In the genomic region with DNA sequence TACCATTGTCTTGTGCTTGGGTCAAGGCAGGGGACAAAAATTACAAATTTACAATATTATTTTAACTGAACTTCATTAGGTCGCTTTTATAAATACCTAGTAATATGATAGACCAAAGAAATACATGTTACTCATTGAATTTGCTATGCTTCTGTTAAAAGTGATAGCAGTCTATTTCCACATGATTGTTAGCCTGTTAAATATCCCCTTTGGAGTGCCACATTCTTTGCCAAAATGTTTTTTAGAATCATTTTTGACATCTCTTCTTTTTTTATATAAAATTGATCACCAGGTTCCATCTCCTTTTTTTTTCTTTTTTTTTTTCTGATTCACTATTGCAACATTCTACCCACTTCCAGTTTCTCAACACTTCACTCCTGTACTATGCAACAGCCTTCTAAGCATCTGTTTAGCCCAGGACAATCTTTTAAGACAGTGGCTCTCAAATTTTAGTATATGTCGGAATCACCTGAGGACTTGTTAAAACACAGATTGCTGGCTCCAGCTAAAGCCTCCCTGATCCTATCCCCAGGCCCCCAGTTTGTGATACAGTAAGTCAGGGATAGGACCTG, we compare ENCODE assay signal across 20 cellular contexts. TPM values are rescaled to one million over a fixed set of nuclear protein-coding genes. Genes with fewer than 3 reads are reported as not detected.
A peak's percentile ranks its signal among the peaks of the same experiment; 100 is the strongest.
DNase-seq lines count a peak whose midpoint lies in the region; ATAC-seq and TF ChIP-seq lines count a peak whose summit lies in the region.
"Had no signal": no experiment of that assay in that cellular context is flagged by ENCODE, and none has a peak within 500 bp of the region (broad histone marks: within the 10 kb centered on the region; RNA-seq: fewer than 3 reads in every experiment).

No MANE protein-coding gene starts in this region.

- H3K9me3 Mint-ChIP-seq in GM23338 (no peaks in the 10 kb centered on the region), WTC11 (no peaks in the 10 kb centered on the region)
- H3K9me3 Mint-ChIP-seq in activated T-cell treated with anti-CD3 and anti-CD28 coated beads, Interleukin-2, amount 50 U/mL, for 4 hours: no peaks in the 10 kb centered on the region
- H3K9me3 Mint-ChIP-seq: CD4-positive, alpha-beta T cell had no signal

- H3K27me3 Mint-ChIP-seq in GM23338 (ENCODE audit: insufficient read depth, low read depth, poor library complexity) (peaks cover 5% of the 10 kb centered on the region), WTC11 (ENCODE audit: low read depth) (no peaks in the 10 kb centered on the region; the same call in 1 of the 2 replicates)
- H3K27me3 Mint-ChIP-seq in activated T-cell treated with anti-CD3 and anti-CD28 coated beads, Interleukin-2, amount 50 U/mL, for 4 hours (ENCODE audit: low read depth): peaks cover 7% of the 10 kb centered on the region

- H3K4me3 ChIP-seq in GM23338: no peak overlapping the region
- H3K4me3 ChIP-seq in fibroblast of mammary gland (ENCODE audit: control insufficient read depth, low read depth, low read length): no peak overlapping the region
- H3K4me3 ChIP-seq: SK-N-MC had no signal

- no peaks in the 10 kb centered on the region for H3K27me3 ChIP-seq in GM23338 (ENCODE audit: insufficient read depth)
- H3K27me3 ChIP-seq: BE2C had no signal

- H3K36me3 Mint-ChIP-seq in GM23338 (ENCODE audit: low read depth) (no peaks in the 10 kb centered on the region), WTC11 (no peaks in the 10 kb centered on the region)
- H3K36me3 Mint-ChIP-seq in activated T-cell treated with anti-CD3 and anti-CD28 coated beads, Interleukin-2, amount 50 U/mL, for 4 hours (ENCODE audit: insufficient read depth): no peaks in the 10 kb centered on the region

- H2AFZ ChIP-seq in GM23338: peak overlapping the region; percentile 52

- H3K4me1 Mint-ChIP-seq in GM23338: peaks cover 35% of the 10 kb centered on the region
- H3K4me1 Mint-ChIP-seq in WTC11: peaks cover 38% of the 10 kb centered on the region
- no peaks in the 10 kb centered on the region for H3K4me1 Mint-ChIP-seq in activated T-cell treated with anti-CD3 and anti-CD28 coated beads, Interleukin-2, amount 50 U/mL, for 4 hours (ENCODE audit: low read depth)

- ATAC-seq in GM23338 (no peak), WTC11 (no peak), HG03139 (IDR thresholded peaks at IDR 0.05; ENCODE audit: unreplicated experiment) (no peak), HG03280 (IDR thresholded peaks at IDR 0.05; ENCODE audit: unreplicated experiment) (no peak)
- no peak for ATAC-seq in activated T-cell treated with anti-CD3 and anti-CD28 coated beads, Interleukin-2, amount 50 U/mL, for 4 hours
- ATAC-seq: HepG2 had no signal

- CTCF ChIA-PET in WTC11 (lab: Charles Lee): interaction anchor here (0.7 to 3.0 kb wide), 4 partner anchors 80 to 223 kb away, joined by 3 to 10 read pairs (median 4); no protein-coding TSS in a partner anchor

- no peak for TF ChIP-seq CTCF in GM23338 (conservative IDR thresholded peaks at IDR 0.05; ENCODE audit: low read depth in 2 of 2)
- no peak for TF ChIP-seq CTCF in WTC11 (IDR thresholded peaks at IDR 0.05)
- TF ChIP-seq CTCF in fibroblast of mammary gland (conservative IDR thresholded peaks at IDR 0.05; ENCODE audit: control insufficient read depth, insufficient read depth, low read depth, low read length): no peak

- H3K4me3 Mint-ChIP-seq in GM23338: no peak overlapping the region
- no peak overlapping the region for H3K4me3 Mint-ChIP-seq in WTC11
- H3K4me3 Mint-ChIP-seq in activated T-cell treated with anti-CD3 and anti-CD28 coated beads, Interleukin-2, amount 50 U/mL, for 4 hours: no peak overlapping the region
- H3K4me3 Mint-ChIP-seq: CD4-positive, alpha-beta T cell had no signal

- DNase-seq in GM23338 (ENCODE audit: low spot score) (no peak), LHCN-M2 (ENCODE audit: low read depth) (peak; percentile 14), WTC11 (ENCODE audit: low spot score) (no peak), fibroblast of mammary gland (ENCODE audit: low read depth) (peak; percentile 20), ACHN (no peak)
- no peak for DNase-seq in activated T-cell treated with anti-CD3 and anti-CD28 coated beads, Interleukin-2, amount 50 U/mL, for 4 hours
- DNase-seq: BE2C; CD4-positive, alpha-beta T cell; DMS79; MM.1S; NCI-H1417 treated with DMSO at 0.1 percent for 48 hours; NCI-H2029; NCI-H82 had no signal

- no peaks in the 10 kb centered on the region for H3K36me3 ChIP-seq in GM23338 (ENCODE audit: insufficient read depth)
- H3K36me3 ChIP-seq: BE2C had no signal

- no peaks in the 10 kb centered on the region for H3K79me2 ChIP-seq in GM23338 (replicated peaks; ENCODE audit: insufficient read depth)

- peaks cover 27% of the 10 kb centered on the region for H3K4me1 ChIP-seq in GM23338 (ENCODE audit: insufficient read depth)
- H3K4me1 ChIP-seq: BE2C had no signal

- H3K27ac Mint-ChIP-seq in GM23338 (peak overlapping the region; percentile 50; the same call in 1 of the 2 replicates), WTC11 (peak overlapping the region; percentile 58; the same call in 1 of the 2 replicates)
- H3K27ac Mint-ChIP-seq: CD4-positive, alpha-beta T cell had no signal

- POLR2A ChIA-PET in WTC11 (lab: Charles Lee): no interaction called here

- no peaks in the 10 kb centered on the region for H3K9me2 ChIP-seq in GM23338 (ENCODE audit: insufficient read depth)

- H4K20me1 ChIP-seq in GM23338 (replicated peaks; ENCODE audit: insufficient read depth): no peaks in the 10 kb centered on the region

- no peak overlapping the region for H3K4me2 ChIP-seq in GM23338

- no peaks in the 10 kb centered on the region for H3F3A ChIP-seq in GM23338 (replicated peaks; ENCODE audit: low read depth)

- H3K27ac ChIP-seq in GM23338 (ENCODE audit: low read depth): 0 out of 2 replicates have a peak overlapping the region, but pooled peaks have one; percentile 47
- H3K27ac ChIP-seq: SK-N-MC had no signal

- in situ Hi-C loops in ACHN (cut with HindIII; ENCODE audit: low pct_ligation_motif_present, low pct_unique_long_range_greater_than_20kb, low sequenced_read_pairs): no loop called here

TF ChIP-seq in GM23338, 12 proteins besides CTCF, POLR2A, EP300 and RAD21 (continues in another document):
- TF ChIP-seq ZNF331 (CRISPR knock-in tag; IDR thresholded peaks at IDR 0.05; ENCODE audit: low read depth): no peak
- TF ChIP-seq, protein P1, sequence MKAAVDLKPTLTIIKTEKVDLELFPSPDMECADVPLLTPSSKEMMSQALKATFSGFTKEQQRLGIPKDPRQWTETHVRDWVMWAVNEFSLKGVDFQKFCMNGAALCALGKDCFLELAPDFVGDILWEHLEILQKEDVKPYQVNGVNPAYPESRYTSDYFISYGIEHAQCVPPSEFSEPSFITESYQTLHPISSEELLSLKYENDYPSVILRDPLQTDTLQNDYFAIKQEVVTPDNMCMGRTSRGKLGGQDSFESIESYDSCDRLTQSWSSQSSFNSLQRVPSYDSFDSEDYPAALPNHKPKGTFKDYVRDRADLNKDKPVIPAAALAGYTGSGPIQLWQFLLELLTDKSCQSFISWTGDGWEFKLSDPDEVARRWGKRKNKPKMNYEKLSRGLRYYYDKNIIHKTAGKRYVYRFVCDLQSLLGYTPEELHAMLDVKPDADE (IDR thresholded peaks at IDR 0.05): no peak
- TF ChIP-seq STAT1 (IDR thresholded peaks at IDR 0.05; ENCODE audit: unreplicated experiment): no peak
- no peak for TF ChIP-seq POLR2AphosphoS5 (IDR thresholded peaks at IDR 0.05; ENCODE audit: low read depth)
- no peak for TF ChIP-seq CREB1 (CRISPR knock-in tag; IDR thresholded peaks at IDR 0.05; ENCODE audit: low read depth)
- TF ChIP-seq NANOG (IDR thresholded peaks at IDR 0.05; ENCODE audit: borderline replicate concordance): no peak
- TF ChIP-seq ZNF114 (CRISPR knock-in tag; IDR thresholded peaks at IDR 0.05): no peak
- no peak for TF ChIP-seq EZH2phosphoT487 (IDR thresholded peaks at IDR 0.05; ENCODE audit: unreplicated experiment)

TF ChIP-seq in WTC11, 78 proteins besides CTCF, POLR2A, EP300 and RAD21 (continues in another document):
- no peak for TF ChIP-seq NFE2L1 (CRISPR knock-in tag; IDR thresholded peaks at IDR 0.05)
- TF ChIP-seq, protein P2, sequence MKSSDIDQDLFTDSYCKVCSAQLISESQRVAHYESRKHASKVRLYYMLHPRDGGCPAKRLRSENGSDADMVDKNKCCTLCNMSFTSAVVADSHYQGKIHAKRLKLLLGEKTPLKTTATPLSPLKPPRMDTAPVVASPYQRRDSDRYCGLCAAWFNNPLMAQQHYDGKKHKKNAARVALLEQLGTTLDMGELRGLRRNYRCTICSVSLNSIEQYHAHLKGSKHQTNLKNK (CRISPR knock-in tag; IDR thresholded peaks at IDR 0.05): no peak
- no peak for TF ChIP-seq USF1 (CRISPR knock-in tag; IDR thresholded peaks at IDR 0.05)

RNA-seq across cellular contexts. Expression of gene NDUFA5, which starts 16.4 kb away (rescaled TPM):
- 55.2 and 70.2 TPM in 2 replicates for total RNA-seq in GM23338 (2014; rRNA removed; shearing (Covaris generic))
- polyA plus RNA-seq in GM23338 (2016; fragmentation: Nextera tagmentation; extraction: Ambion mirVana): 189 and 207 TPM in 2 replicates
- total RNA-seq in LHCN-M2 (2014; rRNA removed) (79.1 and 79.6 TPM in 2 replicates), WTC11 (2021) (69.1 to 77.0 TPM (median 72.9 TPM) in 3 replicates)
- 35.6 TPM for polyA plus RNA-seq in LHCN-M2 (2012)
- total RNA-seq in activated T-cell treated with anti-CD3 and anti-CD28 coated beads, Interleukin-2, amount 50 U/mL, for 4 hours: 10 to 100 TPM; 65.6 to 79.9 (median 67.1) TPM

RNA-seq across cellular contexts. Expression of gene ASB15, which starts 27.6 kb away (rescaled TPM):
- not detected in 2 replicates for total RNA-seq in GM23338 (2014; rRNA removed; shearing (Covaris generic))
- polyA plus RNA-seq in GM23338 (2016; fragmentation: Nextera tagmentation; extraction: Ambion mirVana): not detected in 2 replicates
- total RNA-seq in LHCN-M2 (2014; rRNA removed) (not detected in 2 replicates), WTC11 (2021) (not detected in 3 replicates)
- polyA plus RNA-seq in LHCN-M2 (2012): not detected
- total RNA-seq in activated T-cell treated with anti-CD3 and anti-CD28 coated beads, Interleukin-2, amount 50 U/mL, for 4 hours: not detected
- total RNA-seq: CD4-positive, alpha-beta T cell; G401; HepG2; NCI-H460; T-helper 1 cell treated with Interleukin-12 subunit alpha and Interleukin-12 subunit beta and Interleukin-4 antibody, amounts not matched to agents 30 ng/mL and 1 ng/mL, for 36 hours had no signal
- polyA plus RNA-seq: HepG2 had no signal

RNA-seq across cellular contexts. Expression of gene IQUB, which starts 39.6 kb away (rescaled TPM):
- 1.1 and 1.6 TPM in 2 replicates for total RNA-seq in GM23338 (2014; rRNA removed; shearing (Covaris generic))
- 0.57 and 0.79 TPM in 2 replicates for polyA plus RNA-seq in GM23338 (2016; fragmentation: Nextera tagmentation; extraction: Ambion mirVana)
- total RNA-seq in LHCN-M2 (2014; rRNA removed): 0.26 and 0.29 TPM in 2 replicates
- 0.15 TPM for polyA plus RNA-seq in LHCN-M2 (2012)
- 0.62 to 0.77 TPM (median 0.71 TPM) in 3 replicates for total RNA-seq in WTC11 (2021)
- under 1 TPM in 2 of 3 donors, not detected in 1; 0.08 TPM for total RNA-seq in activated T-cell treated with anti-CD3 and anti-CD28 coated beads, Interleukin-2, amount 50 U/mL, for 4 hours
- total RNA-seq: CD4-positive, alpha-beta T cell; G401 had no signal
- polyA plus RNA-seq: HepG2 had no signal

Comparison
In these comparisons a context has a peak if more than half of its experiments do, and no peak if none do; other contexts are left out.
1. DNase-seq: peak in LHCN-M2 (single experiment) and fibroblast of mammary gland (single experiment); none in GM23338 (single experiment), WTC11 (single experiment), ACHN (single experiment) and activated T-cell treated with anti-CD3 and anti-CD28 coated beads, Interleukin-2, amount 50 U/mL, for 4 hours (single experiment).